In the genomic region with DNA sequence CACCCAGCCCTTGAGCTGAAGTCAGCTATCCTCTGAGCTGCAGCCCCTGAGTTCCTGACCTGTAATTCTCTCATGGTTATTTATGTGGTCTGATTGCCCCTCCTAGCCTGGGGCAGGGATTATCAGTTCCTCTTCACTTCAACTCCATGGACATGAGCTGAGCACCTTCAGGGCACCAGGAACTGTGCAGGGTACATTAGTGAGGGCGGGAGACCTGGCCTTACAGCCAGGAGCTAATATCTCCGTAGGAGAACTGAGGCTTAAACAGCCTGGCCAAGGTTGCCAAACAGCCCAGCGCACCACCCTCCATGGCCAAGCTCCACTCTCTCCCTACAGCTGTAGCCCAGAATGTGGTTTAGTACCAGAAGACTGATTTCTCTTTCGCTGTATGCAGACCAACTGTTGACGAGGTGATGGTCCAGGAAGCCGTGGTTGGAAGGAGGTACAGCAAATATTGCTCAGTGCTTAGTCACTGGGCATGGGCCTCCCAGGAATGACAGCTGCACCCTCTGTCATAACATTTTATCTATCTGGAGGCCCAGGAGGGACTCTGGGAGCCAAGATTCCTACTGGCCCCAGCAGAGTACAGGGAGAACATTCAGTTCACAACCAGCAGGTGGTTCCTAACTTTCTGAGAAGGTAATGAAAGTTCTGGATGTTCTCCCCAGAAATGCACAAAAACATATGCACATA, we compare ENCODE assay signal across 8 cellular contexts.
A peak's percentile ranks its signal among the peaks of the same experiment; 100 is the strongest.
DNase-seq lines count a peak whose midpoint lies in the region; ATAC-seq and TF ChIP-seq lines count a peak whose summit lies in the region.

No MANE protein-coding gene starts in this region.

- H3K27me3 Mint-ChIP-seq in stimulated activated naive B cell treated with anti-CD40 and anti-IgM and Interleukin-4, amounts not matched to agents 10 μg/mL and 1 μg/mL and 100 μg/mL, for 72 hours: peaks cover 13 to 21% of the 10 kb centered on the region in 2 donors

- in situ Hi-C loops in Panc1 (cut with HindIII; ENCODE audit: low pct_unique_long_range_greater_than_20kb, low sequenced_read_pairs): no loop called here
- in situ Hi-C loops in GM13976 (cut with MboI; ENCODE audit: low sequenced_read_pairs, unreplicated experiment): no loop called here

- ATAC-seq in Panc1 (peak; percentile 93), HG03354 (IDR thresholded peaks at IDR 0.05; ENCODE audit: poor library complexity, severe bottlenecking, unreplicated experiment) (no peak)
- ATAC-seq in stimulated activated naive B cell treated with anti-CD40 and anti-IgM and Interleukin-4, amounts not matched to agents 10 μg/mL and 1 μg/mL and 100 μg/mL, for 72 hours (replicated peaks): peak; percentile 42 to 63

- H3K4me1 ChIP-seq in Panc1 (ENCODE audit: control insufficient read depth, insufficient read depth, low read length): peaks cover 31% of the 10 kb centered on the region

- intact Hi-C loops in Panc1 (cut with micrococcal nuclease; ENCODE audit: unreplicated experiment): no loop called here

- no peak overlapping the region for H3K4me3 ChIP-seq in Panc1 (ENCODE audit: low read depth in 2 of 2, low read length in 2 of 2)
- no peak overlapping the region for H3K4me3 ChIP-seq in fibroblast of the aortic adventitia (ENCODE audit: low read depth, low read length)

- H3K4me1 Mint-ChIP-seq in stimulated activated naive B cell treated with anti-CD40 and anti-IgM and Interleukin-4, amounts not matched to agents 10 μg/mL and 1 μg/mL and 100 μg/mL, for 72 hours: peaks cover 18 to 19% of the 10 kb centered on the region in 2 donors

- H3K9me3 Mint-ChIP-seq in stimulated activated naive B cell treated with anti-CD40 and anti-IgM and Interleukin-4, amounts not matched to agents 10 μg/mL and 1 μg/mL and 100 μg/mL, for 72 hours: no peaks in the 10 kb centered on the region

- no peaks in the 10 kb centered on the region for H3K9me3 ChIP-seq in Panc1 (ENCODE audit: control insufficient read depth, insufficient read depth, low read depth, low read length)

- H3K36me3 ChIP-seq in Panc1 (ENCODE audit: control insufficient read depth, insufficient read depth, low read length): no peaks in the 10 kb centered on the region

- CTCF ChIA-PET in Panc1 (lab: Charles Lee): interaction anchor here (0.7 to 1.1 kb wide), 2 partner anchors 20 to 541 kb away, joined by 3 to 6 read pairs; no protein-coding TSS in a partner anchor

- H3K27ac ChIP-seq in Panc1 (ENCODE audit: low read length): 0 out of 2 replicates have a peak overlapping the region, but pooled peaks have one; percentile 52

- no TSS peak for BruUV-seq in Panc1 (replicated peaks; lab: Mats Ljungman, UMichigan)

- H3K36me3 Mint-ChIP-seq in stimulated activated naive B cell treated with anti-CD40 and anti-IgM and Interleukin-4, amounts not matched to agents 10 μg/mL and 1 μg/mL and 100 μg/mL, for 72 hours: no peaks in the 10 kb centered on the region

- DNase-seq in activated T-cell treated with anti-CD3 and anti-CD28 coated beads for 48 hours (ENCODE audit: low read depth): peak; percentile 19
- no peak for DNase-seq in activated T-cell treated with anti-CD3 and anti-CD28 coated beads, Interleukin-2, amount 50 U/mL, for 1 hour
- DNase-seq in Panc1 (ENCODE audit: low read depth, low spot score): peak; percentile 82
- peak; percentile 99 for DNase-seq in fibroblast of the aortic adventitia (ENCODE audit: low read depth)
- no peak for DNase-seq in stimulated activated naive B cell treated with anti-CD40 and anti-IgM and Interleukin-4, amounts not matched to agents 10 μg/mL and 1 μg/mL and 100 μg/mL, for 72 hours
- DNase-seq in D341Med (ENCODE audit: low spot score): no peak
- DNase-seq in GM13976 (ENCODE audit: low spot score): no peak

- POLR2A ChIA-PET in Panc1 (lab: Charles Lee): no interaction called here

- H3K27me3 ChIP-seq in Panc1 (ENCODE audit: control insufficient read depth, insufficient read depth, low read length): no peaks in the 10 kb centered on the region

- no peak overlapping the region for H3K4me3 Mint-ChIP-seq in stimulated activated naive B cell treated with anti-CD40 and anti-IgM and Interleukin-4, amounts not matched to agents 10 μg/mL and 1 μg/mL and 100 μg/mL, for 72 hours

- TF ChIP-seq CTCF in Panc1 (IDR thresholded peaks at IDR 0.05) (no peak; the same call in 1 of the 2 replicates), fibroblast of the aortic adventitia (IDR thresholded peaks at IDR 0.05; ENCODE audit: insufficient read depth, low read length) (peak; percentile 67), GM13976 (IDR thresholded peaks at IDR 0.05; ENCODE audit: borderline replicate concordance, control extremely low read depth, extremely low read depth, insufficient read depth, missing control alignments) (no peak)

- H3K27ac Mint-ChIP-seq in stimulated activated naive B cell treated with anti-CD40 and anti-IgM and Interleukin-4, amounts not matched to agents 10 μg/mL and 1 μg/mL and 100 μg/mL, for 72 hours: no peak overlapping the region

Comparison
In these comparisons a context has a peak if more than half of its experiments do, and no peak if none do; other contexts are left out.
1. DNase-seq: peak in activated T-cell treated with anti-CD3 and anti-CD28 coated beads for 48 hours (single experiment), Panc1 (single experiment) and fibroblast of the aortic adventitia (single experiment); none in activated T-cell treated with anti-CD3 and anti-CD28 coated beads, Interleukin-2, amount 50 U/mL, for 1 hour (single experiment), stimulated activated naive B cell treated with anti-CD40 and anti-IgM and Interleukin-4, amounts not matched to agents 10 μg/mL and 1 μg/mL and 100 μg/mL, for 72 hours (single experiment), D341Med (single experiment) and GM13976 (single experiment).